In genomic region chr1:202293620-202294019, GRCh38 we compare ENCODE assay signal across 22 cellular contexts.
"Had no signal": no experiment of that assay in that cellular context is flagged by ENCODE, and none has a peak within 500 bp of the region (broad histone marks: within the 10 kb centered on the region; RNA-seq: fewer than 3 reads in every experiment).

No MANE protein-coding gene starts in this region.

- H3K27ac ChIP-seq: colonic mucosa, neural progenitor cell, tibial artery had no signal

- H3K4me3 ChIP-seq: colonic mucosa, neural progenitor cell, tibial artery had no signal

- H3K27me3 Mint-ChIP-seq: activated CD4-positive, alpha-beta memory T cell treated with anti-CD3 and anti-CD28 coated beads for 36 hours; activated naive CD8-positive, alpha-beta T cell; T-cell had no signal

- FAIRE-seq: urothelium cell line had no signal

- H3K27me3 ChIP-seq: colonic mucosa, neural progenitor cell, tibial artery had no signal

- H3K27ac Mint-ChIP-seq: activated B cell treated with CpG ODN at 0.5 μM for 24 hours; activated CD4-positive, alpha-beta memory T cell treated with anti-CD3 and anti-CD28 coated beads for 36 hours; activated T-helper 1 cell treated with anti-CD3 and anti-CD28 coated beads, Interleukin-12 subunit alpha, Interleukin-12 subunit beta, Interleukin-2, Interleukin-4 antibody, amounts not matched to agents 30 ng/mL and 10 ng/mL and 1 ng/mL, durations not matched to agents 14 hours and 24 hours and 36 hours; neural progenitor cell; progenitor cell of endocrine pancreas; T-cell had no signal

- H2AFZ ChIP-seq: neural progenitor cell had no signal

- ATAC-seq: esophagus mucosa; left lobe of liver; stimulated activated naive CD8-positive, alpha-beta T cell treated with anti-CD3 and anti-CD28 coated beads, Interleukin-15, Interleukin-2, amounts not matched to agents 100 U/mL and 50 U/mL, for 24 hours; T-cell had no signal

- DNase-seq: activated B cell treated with CpG ODN at 0.5 μM for 24 hours; activated CD4-positive, alpha-beta memory T cell treated with anti-CD3 and anti-CD28 coated beads for 36 hours; activated CD4-positive, alpha-beta T cell treated with anti-CD3 and anti-CD28 coated beads for 4 hours; activated gamma-delta T cell treated with Interleukin-2 at 50 U/mL for 16 hours; activated T-cell treated with anti-CD3 and anti-CD28 coated beads for 4 hours; amniotic stem cell; colonic mucosa; hippocampal formation; islet precursor cell; midbrain; stimulated activated naive CD8-positive, alpha-beta T cell treated with anti-CD3 and anti-CD28 coated beads, Interleukin-15, Interleukin-2, amounts not matched to agents 100 U/mL and 50 U/mL, for 24 hours; substantia nigra; T-cell; T-helper 9 cell; tibial artery had no signal

- H3K9me3 ChIP-seq: colonic mucosa, tibial artery had no signal

- H3K4me1 ChIP-seq: colonic mucosa had no signal

- H3K9me3 Mint-ChIP-seq: activated B cell treated with CpG ODN at 0.5 μM for 24 hours; activated CD4-positive, alpha-beta memory T cell treated with anti-CD3 and anti-CD28 coated beads for 36 hours; activated T-helper 1 cell treated with anti-CD3 and anti-CD28 coated beads, Interleukin-12 subunit alpha, Interleukin-12 subunit beta, Interleukin-2, Interleukin-4 antibody, amounts not matched to agents 30 ng/mL and 10 ng/mL and 1 ng/mL, durations not matched to agents 14 hours and 24 hours and 36 hours; neural progenitor cell; T-cell had no signal

- H3K36me3 Mint-ChIP-seq: activated CD4-positive, alpha-beta memory T cell treated with anti-CD3 and anti-CD28 coated beads for 36 hours; activated naive CD8-positive, alpha-beta T cell; neural progenitor cell; T-cell had no signal

- H3K4me1 Mint-ChIP-seq: neural progenitor cell had no signal

- H3K4me2 ChIP-seq: neural progenitor cell had no signal

- H3K36me3 ChIP-seq: colonic mucosa, neural progenitor cell had no signal

- H3K4me3 Mint-ChIP-seq: activated B cell treated with CpG ODN at 0.5 μM for 24 hours; activated CD4-positive, alpha-beta memory T cell treated with anti-CD3 and anti-CD28 coated beads for 36 hours; activated naive CD8-positive, alpha-beta T cell; activated T-helper 1 cell treated with anti-CD3 and anti-CD28 coated beads, Interleukin-12 subunit alpha, Interleukin-12 subunit beta, Interleukin-2, Interleukin-4 antibody, amounts not matched to agents 30 ng/mL and 10 ng/mL and 1 ng/mL, durations not matched to agents 14 hours and 24 hours and 36 hours; neural progenitor cell; T-cell had no signal
